Comparison of ENCODE assay signal across 8 cellular contexts in genomic region chr2:111705711-111706323, GRCh38.
DNase-seq lines count a peak whose midpoint lies in the region; ATAC-seq and TF ChIP-seq lines count a peak whose summit lies in the region.

No MANE protein-coding gene starts in this region.

- POLR2A ChIA-PET in activated CD4-positive, alpha-beta T cell treated with anti-CD3 and anti-CD28 coated beads for 36 hours (lab: Charles Lee) = interaction anchor here (0.6 to 0.7 kb wide), 2 partner anchors 169 to 304 kb away, joined by 3 to 4 read pairs; no protein-coding TSS in a partner anchor

- CTCF ChIA-PET in activated CD4-positive, alpha-beta T cell treated with anti-CD3 and anti-CD28 coated beads for 36 hours (lab: Charles Lee) = interaction anchor here (0.8 kb wide), 1 partner anchor 787 kb away, joined by 3 read pairs; no protein-coding TSS in a partner anchor

- H3K4me3 ChIP-seq in NB4 (ENCODE audit: low read depth, low read length) (no peak overlapping the region), esophagus squamous epithelium (no peak overlapping the region)

- H3K27me3 Mint-ChIP-seq in activated CD4-positive, alpha-beta T cell treated with anti-CD3 and anti-CD28 coated beads for 36 hours = peaks cover 26% of the 10 kb centered on the region

- intact Hi-C loops in activated CD4-positive, alpha-beta T cell treated with anti-CD3 and anti-CD28 coated beads for 36 hours (cut with DNase I, micrococcal nuclease) = loop anchor here (1.0 to 10.0 kb wide), 6 partner anchors 224 to 891 kb away; no protein-coding TSS in a partner anchor
- intact Hi-C loops in esophagus squamous epithelium (cut with DNase I) = loop anchor here (10.0 kb wide), 1 partner anchor 591 kb away; no protein-coding TSS in a partner anchor
- intact Hi-C loops in sciatic nerve (cut with DNase I) = no loop called here

- ATAC-seq in HG02798 (IDR thresholded peaks at IDR 0.05; ENCODE audit: poor library complexity, unreplicated experiment) (peak; percentile 89), sciatic nerve (peak; percentile 59)
- peak; percentile 90 for ATAC-seq in activated CD4-positive, alpha-beta T cell treated with anti-CD3 and anti-CD28 coated beads for 36 hours

- no peaks in the 10 kb centered on the region for H3K9me3 Mint-ChIP-seq in activated CD4-positive, alpha-beta T cell treated with anti-CD3 and anti-CD28 coated beads for 36 hours (ENCODE audit: low read depth)

- TF ChIP-seq CTCF in NB4 (IDR thresholded peaks at IDR 0.05; ENCODE audit: low read depth, low read length) (no peak), esophagus squamous epithelium (IDR thresholded peaks at IDR 0.05) (no peak)

- no peaks in the 10 kb centered on the region for H3K27me3 ChIP-seq in esophagus squamous epithelium

- H3K4me1 ChIP-seq in esophagus squamous epithelium = peaks cover 28 to 91% (median 41%) of the 10 kb centered on the region in 3 donors

- peaks cover 39% of the 10 kb centered on the region for H3K4me1 Mint-ChIP-seq in activated CD4-positive, alpha-beta T cell treated with anti-CD3 and anti-CD28 coated beads for 36 hours

- DNase-seq in NK-92 treated with Interleukin-12 subunit alpha and Interleukin-12 subunit beta, amount 100 ng/mL, for 24 hours (lab: John Stamatoyannopoulos, UW) = peak; percentile 83
- DNase-seq in NK-92 (lab: John Stamatoyannopoulos, UW; ENCODE audit: unreplicated experiment) (no peak), NB4 (ENCODE audit: low read depth) (peak; percentile 98), esophagus squamous epithelium (lab: John Stamatoyannopoulos, UW) (no peak), sciatic nerve (ENCODE audit: low spot score) (no peak), hippocampal formation (lab: John Stamatoyannopoulos, UW) (no peak)
- peak; percentile 78 for DNase-seq in activated CD4-positive, alpha-beta T cell treated with anti-CD3 and anti-CD28 coated beads for 36 hours

- H3K36me3 Mint-ChIP-seq in activated CD4-positive, alpha-beta T cell treated with anti-CD3 and anti-CD28 coated beads for 36 hours (ENCODE audit: low read depth) = no peaks in the 10 kb centered on the region

- no peak overlapping the region for H3K4me3 Mint-ChIP-seq in activated CD4-positive, alpha-beta T cell treated with anti-CD3 and anti-CD28 coated beads for 36 hours

- TF ChIP-seq POLR2A in NB4 (IDR thresholded peaks at IDR 0.05; ENCODE audit: extremely low read depth, insufficient read length) (no peak), esophagus squamous epithelium (IDR thresholded peaks at IDR 0.05) (no peak)

- H3K27ac Mint-ChIP-seq in activated CD4-positive, alpha-beta T cell treated with anti-CD3 and anti-CD28 coated beads for 36 hours = peak overlapping the region; percentile 58

- H3K36me3 ChIP-seq in esophagus squamous epithelium = no peaks in the 10 kb centered on the region

- H3K27ac ChIP-seq in esophagus squamous epithelium = peak overlapping the region; percentile 66 to 87 (median 85)

- no peaks in the 10 kb centered on the region for H3K9me3 ChIP-seq in esophagus squamous epithelium

- 11 to 24% methylated on average over 6 of the region's 6 CpGs for WGBS in esophagus squamous epithelium, 2 donors

Comparison
In these comparisons a context has a peak if more than half of its experiments do, and no peak if none do; other contexts are left out.
1. DNase-seq: peak in NK-92 treated with Interleukin-12 subunit alpha and Interleukin-12 subunit beta, amount 100 ng/mL, for 24 hours (single experiment), NB4 (single experiment) and activated CD4-positive, alpha-beta T cell treated with anti-CD3 and anti-CD28 coated beads for 36 hours (single experiment); none in NK-92 (single experiment), esophagus squamous epithelium (single experiment), sciatic nerve (single experiment) and hippocampal formation (0 of 2).
2. Peak in every context shown above with its lines, with median percentiles within 50 percentile points of each other: ATAC-seq.